ENCODE assay signal across 8 cellular contexts in the genomic region with DNA sequence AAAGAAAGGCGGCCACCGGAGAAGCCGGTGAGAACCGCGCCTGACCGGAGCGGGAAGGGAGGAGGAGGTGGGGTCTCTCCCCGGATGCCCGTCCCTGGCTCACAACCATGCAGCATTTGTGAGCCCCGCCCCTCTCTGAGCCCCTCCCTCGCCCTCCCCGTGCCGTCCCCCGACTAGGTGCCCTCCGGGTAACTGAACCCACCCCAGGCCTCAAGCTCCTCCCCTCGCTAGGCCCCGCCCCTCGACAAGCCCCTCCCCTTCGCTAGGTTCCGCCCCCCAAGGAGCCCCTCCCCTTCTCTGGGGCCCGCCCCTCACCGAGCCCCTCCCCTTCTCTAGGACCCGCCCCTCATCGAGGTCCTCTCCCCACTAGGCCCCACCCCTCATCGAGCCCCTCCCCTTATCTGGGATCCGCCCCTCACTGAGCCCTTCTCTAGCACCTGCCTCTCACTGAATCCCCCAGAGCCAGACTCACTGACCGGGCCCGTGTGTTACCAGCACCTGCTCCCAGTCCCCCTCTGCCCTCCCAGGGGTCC. TPM values are rescaled to one million over a fixed set of nuclear protein-coding genes. Genes with fewer than 3 reads are reported as not detected.
DNase-seq lines count a peak whose midpoint lies in the region; ATAC-seq and TF ChIP-seq lines count a peak whose summit lies in the region.

No MANE protein-coding gene starts in this region.

- intact Hi-C loops in CD14-positive monocyte (cut with micrococcal nuclease) = loop anchor here in 1 of 2 donors (5.0 kb wide), 1 partner anchor 83 kb away; no protein-coding TSS in a partner anchor

- TF ChIP-seq CTCF in foreskin keratinocyte (conservative IDR thresholded peaks at IDR 0.05) (no peak), CD14-positive monocyte (IDR thresholded peaks at IDR 0.05) (no peak)

- H3K27me3 Mint-ChIP-seq in activated CD8-positive, alpha-beta T cell treated with anti-CD3 and anti-CD28 coated beads, Interleukin-2, amount 10 ng/mL, durations not matched to agents 7 days and 5 days (ENCODE audit: low read depth) = peaks cover 11% of the 10 kb centered on the region
- H3K27me3 Mint-ChIP-seq in CD14-positive monocyte (ENCODE audit: low read depth in 3 of 3) = peaks cover 40 to 63% (median 45%) of the 10 kb centered on the region in 3 donors

- H3K27ac ChIP-seq in foreskin keratinocyte = no peak overlapping the region

- CTCF ChIA-PET in activated CD8-positive, alpha-beta T cell treated with anti-CD3 and anti-CD28 coated beads, Interleukin-2, amount 10 ng/mL, durations not matched to agents 7 days and 5 days (lab: Charles Lee) = no interaction called here

- peaks cover 2% of the 10 kb centered on the region for H3K4me1 Mint-ChIP-seq in activated CD8-positive, alpha-beta T cell treated with anti-CD3 and anti-CD28 coated beads, Interleukin-2, amount 10 ng/mL, durations not matched to agents 7 days and 5 days (ENCODE audit: low read depth)
- peaks cover 5% of the 10 kb centered on the region for H3K4me1 Mint-ChIP-seq in CD14-positive monocyte

- no peak overlapping the region for H3K4me3 Mint-ChIP-seq in activated CD8-positive, alpha-beta T cell treated with anti-CD3 and anti-CD28 coated beads, Interleukin-2, amount 10 ng/mL, durations not matched to agents 7 days and 5 days
- H3K4me3 Mint-ChIP-seq in CD14-positive monocyte = peak overlapping the region in 1 of 2 donors; percentile 67

- DNase-seq in COLO668 (lab: John Stamatoyannopoulos, UW; ENCODE audit: unreplicated experiment) (peak; percentile 20), NCI-H1105 (lab: John Stamatoyannopoulos, UW) (peak; percentile 78), foreskin keratinocyte (no peak), CD14-positive monocyte (ENCODE audit: low spot score) (no peak), SIG-M5 (lab: John Stamatoyannopoulos, UW) (no peak)
- DNase-seq in activated CD8-positive, alpha-beta T cell treated with anti-CD3 and anti-CD28 coated beads, Interleukin-2, amount 10 ng/mL, durations not matched to agents 7 days and 5 days = peak; percentile 60
- DNase-seq in stimulated activated CD4-positive, alpha-beta T cell treated with anti-CD3 and anti-CD28 coated beads, Interleukin-15, amount 100 ng/mL, for 24 hours = peak; percentile 61

- H3K4me1 ChIP-seq in foreskin keratinocyte = no peaks in the 10 kb centered on the region

- no peaks in the 10 kb centered on the region for H3K9me3 Mint-ChIP-seq in activated CD8-positive, alpha-beta T cell treated with anti-CD3 and anti-CD28 coated beads, Interleukin-2, amount 10 ng/mL, durations not matched to agents 7 days and 5 days (ENCODE audit: insufficient read depth)
- H3K9me3 Mint-ChIP-seq in CD14-positive monocyte = peaks cover 0 to 20% (median 6%) of the 10 kb centered on the region in 7 donors

- H3K27me3 ChIP-seq in foreskin keratinocyte = peaks cover 16% of the 10 kb centered on the region

- peak; percentile 65 for ATAC-seq in activated CD8-positive, alpha-beta T cell treated with anti-CD3 and anti-CD28 coated beads, Interleukin-2, amount 10 ng/mL, durations not matched to agents 7 days and 5 days
- peak; percentile 35 for ATAC-seq in foreskin keratinocyte
- no peak for ATAC-seq in GM19351 (IDR thresholded peaks at IDR 0.05; ENCODE audit: unreplicated experiment)

- POLR2A ChIA-PET in activated CD8-positive, alpha-beta T cell treated with anti-CD3 and anti-CD28 coated beads, Interleukin-2, amount 10 ng/mL, durations not matched to agents 7 days and 5 days (lab: Charles Lee) = no interaction called here

- H3K27ac Mint-ChIP-seq in activated CD8-positive, alpha-beta T cell treated with anti-CD3 and anti-CD28 coated beads, Interleukin-2, amount 10 ng/mL, durations not matched to agents 7 days and 5 days = no peak overlapping the region
- no peak overlapping the region for H3K27ac Mint-ChIP-seq in CD14-positive monocyte

- no peaks in the 10 kb centered on the region for H3K36me3 Mint-ChIP-seq in activated CD8-positive, alpha-beta T cell treated with anti-CD3 and anti-CD28 coated beads, Interleukin-2, amount 10 ng/mL, durations not matched to agents 7 days and 5 days (ENCODE audit: low read depth)
- H3K36me3 Mint-ChIP-seq in CD14-positive monocyte = peaks cover 0 to 2% of the 10 kb centered on the region in 2 donors

RNA-seq across cellular contexts. Expression of gene HSPB1, which starts 42.2 kb away (rescaled TPM):
- 10 to 100 TPM; 37.2 to 40.4 TPM for total RNA-seq in activated CD8-positive, alpha-beta T cell treated with anti-CD3 and anti-CD28 coated beads, Interleukin-2, amount 10 ng/mL, durations not matched to agents 7 days and 5 days
- 204 and 286 TPM in 2 replicates for total RNA-seq in foreskin keratinocyte
- polyA plus RNA-seq in foreskin keratinocyte = 502 and 562 TPM in 2 replicates
- 1 to 10 TPM; 8.3 to 8.9 TPM for polyA plus RNA-seq in CD14-positive monocyte

RNA-seq across cellular contexts. Expression of gene SRRM3, which starts 58.5 kb away (rescaled TPM):
- total RNA-seq in activated CD8-positive, alpha-beta T cell treated with anti-CD3 and anti-CD28 coated beads, Interleukin-2, amount 10 ng/mL, durations not matched to agents 7 days and 5 days = not detected
- total RNA-seq in foreskin keratinocyte = 0.92 and 1.2 TPM in 2 replicates
- polyA plus RNA-seq in foreskin keratinocyte (0.92 and 1.3 TPM in 2 replicates), CD14-positive monocyte (not detected)

Comparison
In these comparisons a context has a peak if more than half of its experiments do, and no peak if none do; other contexts are left out.
1. DNase-seq: peak in COLO668 (single experiment), NCI-H1105 (single experiment), activated CD8-positive, alpha-beta T cell treated with anti-CD3 and anti-CD28 coated beads, Interleukin-2, amount 10 ng/mL, durations not matched to agents 7 days and 5 days (single experiment) and stimulated activated CD4-positive, alpha-beta T cell treated with anti-CD3 and anti-CD28 coated beads, Interleukin-15, amount 100 ng/mL, for 24 hours (single experiment); none in foreskin keratinocyte (0 of 2), CD14-positive monocyte (single experiment) and SIG-M5 (single experiment).